ENCODE assay signal across 1 cellular context in genomic region chr5:55175781-55176175, GRCh38.
A peak's percentile ranks its signal among the peaks of the same experiment; 100 is the strongest.
TF ChIP-seq lines count a peak whose summit lies in the region.

No MANE protein-coding gene starts in this region.

TF ChIP-seq in endothelial cell of umbilical vein, 7 proteins besides CTCF, POLR2A, EP300 and RAD21:
- TF ChIP-seq EZH2 (IDR thresholded peaks at IDR 0.05; ENCODE audit: borderline replicate concordance, low read depth, low read length, severe bottlenecking) (peak; percentile 3), MYC (IDR thresholded peaks at IDR 0.05; ENCODE audit: low read depth, low read length) (no peak)
TF ChIP-seq in endothelial cell of umbilical vein: peak in this region for 1.
